In the genomic region with DNA sequence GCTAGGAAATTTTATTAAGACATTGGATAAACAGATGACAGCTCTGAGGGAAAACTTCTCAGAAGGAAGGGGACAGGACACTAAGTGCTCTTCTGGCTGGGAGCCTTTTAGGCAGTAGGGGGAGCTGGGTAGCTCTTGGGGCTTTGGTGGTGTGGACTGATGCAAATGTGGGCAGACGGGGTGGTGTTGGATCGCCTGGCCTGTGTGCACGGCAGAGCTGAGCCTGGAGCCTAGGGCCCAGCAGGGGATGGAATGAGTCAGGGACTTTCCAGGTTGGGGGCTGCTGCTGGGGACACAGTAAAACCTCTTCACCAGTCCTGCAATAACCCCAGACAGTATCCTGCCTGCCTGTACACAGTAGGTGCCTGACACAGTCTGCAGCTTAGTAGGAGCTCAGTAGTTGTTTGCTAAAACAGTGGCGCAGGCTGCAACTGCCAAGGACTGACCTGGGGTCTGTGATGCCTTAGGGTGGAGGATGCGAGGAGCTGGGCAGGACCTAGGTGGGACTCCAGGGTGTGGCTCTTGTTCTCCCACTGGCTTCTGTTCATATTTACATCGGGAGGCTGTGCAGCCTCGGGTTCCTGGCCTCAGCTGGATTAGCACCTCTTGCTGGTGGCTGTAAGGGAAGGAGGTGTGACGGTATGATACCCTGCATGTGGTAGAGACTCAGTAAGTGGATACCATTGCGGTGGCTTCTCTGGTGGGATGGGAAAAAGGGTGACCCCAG, we compare ENCODE assay signal across 9 cellular contexts.
DNase-seq lines count a peak whose midpoint lies in the region; ATAC-seq and TF ChIP-seq lines count a peak whose summit lies in the region.
"Had no signal": no experiment of that assay in that cellular context is flagged by ENCODE, and none has a peak within 500 bp of the region (broad histone marks: within the 10 kb centered on the region; RNA-seq: fewer than 3 reads in every experiment).

No MANE protein-coding gene starts in this region.

- peak overlapping the region; percentile 81; the same call in 1 of the 2 replicates for H2AFZ ChIP-seq in PC-9

- CTCF ChIA-PET in PC-9 (lab: Charles Lee): interaction anchor here (0.6 to 1.4 kb wide), 6 partner anchors 8 to 152 kb away, joined by 3 to 11 read pairs (median 4); no protein-coding TSS in a partner anchor

- no peaks in the 10 kb centered on the region for H3K36me3 Mint-ChIP-seq in nephron (ENCODE audit: low read depth)

- peaks cover 51% of the 10 kb centered on the region for H3K4me1 ChIP-seq in PC-9 (replicated peaks; ENCODE audit: insufficient read depth)

- peak overlapping the region; percentile 66 for H3K27ac ChIP-seq in PC-9
- H3K27ac ChIP-seq: neutrophil had no signal

- no peak for TF ChIP-seq POLR2A in erythroblast (IDR thresholded peaks at IDR 0.05; ENCODE audit: low read length)

- BruUV-seq in PC-9 (replicated peaks; lab: Mats Ljungman, UMichigan): no TSS peak

- peak overlapping the region; percentile 93 for H3K4me2 ChIP-seq in PC-9

- H3K9me3 Mint-ChIP-seq in nephron: no peaks in the 10 kb centered on the region

- peaks cover 35% of the 10 kb centered on the region for H3F3A ChIP-seq in PC-9 (ENCODE audit: insufficient read depth, low read depth)

- ATAC-seq in GM21576 (IDR thresholded peaks at IDR 0.05; ENCODE audit: unreplicated experiment) (peak; percentile 59), HG02840 (IDR thresholded peaks at IDR 0.05; ENCODE audit: low FRiP score, unreplicated experiment) (no peak)

- H3K36me3 ChIP-seq in PC-9 (ENCODE audit: low read depth): no peaks in the 10 kb centered on the region
- H3K36me3 ChIP-seq: neutrophil had no signal

- peaks cover 30% of the 10 kb centered on the region for H3K79me2 ChIP-seq in PC-9 (ENCODE audit: low read depth)

- no peaks in the 10 kb centered on the region for H3K9me3 ChIP-seq in PC-9 (ENCODE audit: insufficient read depth, low read depth)
- H3K9me3 ChIP-seq: neutrophil had no signal

- DNase-seq in COLO668 (lab: John Stamatoyannopoulos, UW; ENCODE audit: unreplicated experiment) (peak; percentile 9), PC-9 (peak; percentile 56 to 62), erythroblast (lab: John Stamatoyannopoulos, UW) (peak; percentile 39 to 43), NCI-H187 (lab: John Stamatoyannopoulos, UW) (no peak), putamen (ENCODE audit: low spot score) (no peak)

- POLR2A ChIA-PET in PC-9 (lab: Charles Lee; ENCODE audit: unreplicated experiment): interaction anchor here (0.6 kb wide), 2 partner anchors 9 to 81 kb away, joined by 3 to 4 read pairs; no protein-coding TSS in a partner anchor

- H3K9me2 ChIP-seq in PC-9 (ENCODE audit: insufficient read depth): no peaks in the 10 kb centered on the region

- intact Hi-C loops in PC-9 (cut with micrococcal nuclease; ENCODE audit: unreplicated experiment): loop anchor here (1.0 to 5.0 kb wide), 4 partner anchors 15 to 237 kb away; no protein-coding TSS in a partner anchor

- H3K27me3 Mint-ChIP-seq in nephron (ENCODE audit: low read depth): no peaks in the 10 kb centered on the region

- peak; percentile 65 for TF ChIP-seq CTCF in PC-9 (conservative IDR thresholded peaks at IDR 0.05)
- peak in 2 of 3 experiments; percentile 22 to 35 for TF ChIP-seq CTCF in nephron (IDR thresholded peaks at IDR 0.05; ENCODE audit: unreplicated experiment in 3 of 3)

- H3K4me3 ChIP-seq in PC-9: peak overlapping the region; percentile 73; the same call in 1 of the 2 replicates

- 0 out of 2 replicates have a peak, but pooled peaks cover 6% of the 10 kb centered on the region for H4K20me1 ChIP-seq in PC-9 (ENCODE audit: insufficient read depth)

- peaks cover 83% of the 10 kb centered on the region for H3K4me1 Mint-ChIP-seq in nephron

- H3K4me3 Mint-ChIP-seq in nephron: peak overlapping the region; percentile 58 to 72 (median 71)

- H3K27ac Mint-ChIP-seq in nephron: peak overlapping the region; percentile 23 to 71 (median 56)

- no peaks in the 10 kb centered on the region for H3K27me3 ChIP-seq in PC-9 (ENCODE audit: insufficient read depth, low read depth)

Comparison
In these comparisons a context has a peak if more than half of its experiments do, and no peak if none do; other contexts are left out.
1. DNase-seq: peak in COLO668 (single experiment), PC-9 (2 of 2) and erythroblast (2 of 2); none in NCI-H187 (0 of 2) and putamen (single experiment).